Comparison of ENCODE assay signal across 29 cellular contexts in the genomic region with DNA sequence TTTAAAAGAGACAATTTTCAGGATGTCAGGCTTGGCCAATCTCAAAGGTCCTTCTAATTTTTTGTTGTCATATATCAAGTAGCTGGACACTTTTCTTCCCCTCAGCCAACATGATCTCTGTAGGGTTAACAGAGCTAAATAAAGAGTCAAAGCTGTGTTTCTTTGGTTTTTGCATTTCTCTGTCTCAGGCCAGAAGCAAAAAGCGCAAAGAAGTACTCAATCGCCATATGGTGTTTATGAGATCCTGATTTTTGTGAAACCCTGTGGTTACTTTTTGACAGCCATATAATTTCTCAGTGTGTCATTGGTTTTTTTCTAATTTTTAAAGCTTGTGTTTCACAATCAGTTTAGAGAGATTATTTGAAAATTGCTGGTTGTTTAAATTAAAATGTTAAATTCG.
"Had no signal": no experiment of that assay in that cellular context is flagged by ENCODE, and none has a peak within 500 bp of the region (broad histone marks: within the 10 kb centered on the region; RNA-seq: fewer than 3 reads in every experiment).

No MANE protein-coding gene starts in this region.

- H3K36me3 ChIP-seq: brain microvascular endothelial cell, gastroesophageal sphincter, heart right ventricle had no signal

- H3K4me1 Mint-ChIP-seq: activated B cell treated with CpG ODN at 0.5 μM for 24 hours; activated CD4-positive, alpha-beta T cell treated with anti-CD3 and anti-CD28 coated beads, Interleukin-2, amount 10 ng/mL, durations not matched to agents 24 days and 14 days; activated CD8-positive, alpha-beta memory T cell treated with anti-CD3 and anti-CD28 coated beads, Interleukin-2, amount 10 ng/mL, durations not matched to agents 7 days and 5 days; activated naive CD4-positive, alpha-beta T cell treated with anti-CD3 and anti-CD28 coated beads, Interleukin-2, amount 10 ng/mL, durations not matched to agents 7 days and 5 days; activated naive CD8-positive, alpha-beta T cell treated with anti-CD3 and anti-CD28 coated beads, Interleukin-2, amount 10 ng/mL, durations not matched to agents 7 days and 5 days; central memory CD8-positive, alpha-beta T cell; endodermal cell had no signal

- H3K9me3 Mint-ChIP-seq: activated B cell treated with CpG ODN at 0.5 μM for 24 hours; activated CD4-positive, alpha-beta memory T cell treated with anti-CD3 and anti-CD28 coated beads for 36 hours; endodermal cell had no signal

- H3K27ac ChIP-seq: brain microvascular endothelial cell, coronary artery, gastroesophageal sphincter, heart right ventricle, VCaP had no signal

- H3K4me1 ChIP-seq: gastroesophageal sphincter, heart right ventricle had no signal

- ATAC-seq: activated CD4-positive, CD25-positive, alpha-beta regulatory T cell treated with anti-CD3 and anti-CD28 coated beads, Interleukin-2, amount 50 U/mL, for 24 hours; activated CD8-positive, alpha-beta memory T cell treated with anti-CD3 and anti-CD28 coated beads, Interleukin-2, amount 10 ng/mL, durations not matched to agents 7 days and 5 days; activated CD8-positive, alpha-beta T cell treated with anti-CD3 and anti-CD28 coated beads, Interleukin-2, amount 10 ng/mL, durations not matched to agents 7 days and 5 days; activated naive CD4-positive, alpha-beta T cell treated with anti-CD3 and anti-CD28 coated beads, Interleukin-2, amount 50 U/mL, for 72 hours; activated T-cell treated with anti-CD3 and anti-CD28 coated beads, Interleukin-2, amount 50 U/mL, for 72 hours; esophagus mucosa; gastroesophageal sphincter; heart right ventricle had no signal

- H3K36me3 Mint-ChIP-seq: activated CD4-positive, alpha-beta memory T cell treated with anti-CD3 and anti-CD28 coated beads for 36 hours; activated CD8-positive, alpha-beta memory T cell treated with anti-CD3 and anti-CD28 coated beads, Interleukin-2, amount 10 ng/mL, durations not matched to agents 7 days and 5 days; activated naive CD4-positive, alpha-beta T cell treated with anti-CD3 and anti-CD28 coated beads, Interleukin-2, amount 10 ng/mL, durations not matched to agents 7 days and 5 days; activated naive CD8-positive, alpha-beta T cell treated with anti-CD3 and anti-CD28 coated beads, Interleukin-2, amount 10 ng/mL, durations not matched to agents 7 days and 5 days had no signal

- H3K27ac Mint-ChIP-seq: activated B cell treated with CpG ODN at 0.5 μM for 24 hours; activated CD4-positive, alpha-beta memory T cell treated with anti-CD3 and anti-CD28 coated beads for 36 hours; activated CD4-positive, alpha-beta T cell treated with anti-CD3 and anti-CD28 coated beads, Interleukin-2, amount 10 ng/mL, durations not matched to agents 24 days and 14 days; activated CD8-positive, alpha-beta memory T cell treated with anti-CD3 and anti-CD28 coated beads, Interleukin-2, amount 10 ng/mL, durations not matched to agents 7 days and 5 days; activated CD8-positive, alpha-beta T cell treated with anti-CD3 and anti-CD28 coated beads, Interleukin-2, amount 10 ng/mL, durations not matched to agents 7 days and 5 days; activated naive CD4-positive, alpha-beta T cell treated with anti-CD3 and anti-CD28 coated beads, Interleukin-2, amount 10 ng/mL, durations not matched to agents 7 days and 5 days; activated naive CD4-positive, alpha-beta T cell treated with anti-CD3 and anti-CD28 coated beads, Interleukin-2, amount 50 U/mL, for 72 hours; activated naive CD8-positive, alpha-beta T cell treated with anti-CD3 and anti-CD28 coated beads, Interleukin-2, amount 10 ng/mL, durations not matched to agents 7 days and 5 days; activated T-cell treated with anti-CD3 and anti-CD28 coated beads, Interleukin-2, amount 50 U/mL, for 72 hours; dendritic cell treated with granulocyte-macrophage colony-stimulating factor and Interleukin-4, amounts not matched to agents 40 ng/mL and 50 ng/mL, for 4 days; endodermal cell had no signal

- H3K27me3 Mint-ChIP-seq: activated B cell treated with CpG ODN at 0.5 μM for 24 hours; activated CD4-positive, alpha-beta memory T cell treated with anti-CD3 and anti-CD28 coated beads for 36 hours; activated CD4-positive, alpha-beta T cell treated with anti-CD3 and anti-CD28 coated beads, Interleukin-2, amount 10 ng/mL, durations not matched to agents 24 days and 14 days; activated CD8-positive, alpha-beta memory T cell treated with anti-CD3 and anti-CD28 coated beads, Interleukin-2, amount 10 ng/mL, durations not matched to agents 7 days and 5 days; activated naive CD4-positive, alpha-beta T cell treated with anti-CD3 and anti-CD28 coated beads, Interleukin-2, amount 10 ng/mL, durations not matched to agents 7 days and 5 days; activated naive CD8-positive, alpha-beta T cell treated with anti-CD3 and anti-CD28 coated beads, Interleukin-2, amount 10 ng/mL, durations not matched to agents 7 days and 5 days; central memory CD8-positive, alpha-beta T cell; dendritic cell treated with granulocyte-macrophage colony-stimulating factor and Interleukin-4, amounts not matched to agents 40 ng/mL and 50 ng/mL, for 4 days had no signal

- H3K4me3 ChIP-seq: coronary artery, dorsolateral prefrontal cortex, gastroesophageal sphincter, heart right ventricle had no signal

- H3K27me3 ChIP-seq: brain microvascular endothelial cell, dorsolateral prefrontal cortex, gastroesophageal sphincter, heart right ventricle had no signal

- H3K4me3 Mint-ChIP-seq: activated B cell treated with CpG ODN at 0.5 μM for 24 hours; activated CD4-positive, alpha-beta memory T cell treated with anti-CD3 and anti-CD28 coated beads for 36 hours; activated CD4-positive, alpha-beta T cell treated with anti-CD3 and anti-CD28 coated beads, Interleukin-2, amount 10 ng/mL, durations not matched to agents 24 days and 14 days; activated CD8-positive, alpha-beta memory T cell treated with anti-CD3 and anti-CD28 coated beads, Interleukin-2, amount 10 ng/mL, durations not matched to agents 7 days and 5 days; activated CD8-positive, alpha-beta T cell treated with anti-CD3 and anti-CD28 coated beads, Interleukin-2, amount 10 ng/mL, durations not matched to agents 7 days and 5 days; activated naive CD4-positive, alpha-beta T cell treated with anti-CD3 and anti-CD28 coated beads, Interleukin-2, amount 10 ng/mL, durations not matched to agents 7 days and 5 days; activated naive CD8-positive, alpha-beta T cell treated with anti-CD3 and anti-CD28 coated beads, Interleukin-2, amount 10 ng/mL, durations not matched to agents 7 days and 5 days; activated T-cell treated with anti-CD3 and anti-CD28 coated beads, Interleukin-2, amount 50 U/mL, for 72 hours; central memory CD8-positive, alpha-beta T cell; dendritic cell treated with granulocyte-macrophage colony-stimulating factor and Interleukin-4, amounts not matched to agents 40 ng/mL and 50 ng/mL, for 4 days; endodermal cell had no signal

- DNase-seq: activated B cell treated with CpG ODN at 0.5 μM for 24 hours; activated CD4-positive, alpha-beta memory T cell treated with anti-CD3 and anti-CD28 coated beads for 36 hours; activated CD4-positive, alpha-beta T cell treated with anti-CD3 and anti-CD28 coated beads, Interleukin-2, amount 10 ng/mL, durations not matched to agents 24 days and 14 days; activated CD8-positive, alpha-beta memory T cell treated with anti-CD3 and anti-CD28 coated beads, Interleukin-2, amount 10 ng/mL, durations not matched to agents 7 days and 5 days; activated CD8-positive, alpha-beta memory T cell treated with anti-CD3 and anti-CD28 coated beads, Interleukin-2, amount 50 U/mL, for 4 hours; activated CD8-positive, alpha-beta T cell treated with anti-CD3 and anti-CD28 coated beads, Interleukin-2, amount 10 ng/mL, durations not matched to agents 7 days and 5 days; activated gamma-delta T cell; activated naive CD4-positive, alpha-beta T cell; activated naive CD4-positive, alpha-beta T cell treated with anti-CD3 and anti-CD28 coated beads, Interleukin-2, amount 10 ng/mL, durations not matched to agents 7 days and 5 days; activated naive CD8-positive, alpha-beta T cell treated with anti-CD3 and anti-CD28 coated beads, Interleukin-2, amount 10 ng/mL, durations not matched to agents 7 days and 5 days; activated T-cell treated with anti-CD3 and anti-CD28 coated beads, Interleukin-2, amount 50 U/mL, for 1 hour; activated T-cell treated with anti-CD3 and anti-CD28 coated beads, Interleukin-2, amount 50 U/mL, for 72 hours; amniotic stem cell; anterior cingulate cortex; brain microvascular endothelial cell; dorsolateral prefrontal cortex; effector memory CD4-positive, alpha-beta T cell; endodermal cell; foreskin melanocyte; heart right ventricle; T-helper 2 cell had no signal
